19 cellular contexts compared by ENCODE assay signal in genomic region chr22:43166132-43166930, GRCh38. TPM values are rescaled to one million over a fixed set of nuclear protein-coding genes. Genes with fewer than 3 reads are reported as not detected.
A peak's percentile ranks its signal among the peaks of the same experiment; 100 is the strongest.
DNase-seq lines count a peak whose midpoint lies in the region; ATAC-seq, FAIRE-seq and TF ChIP-seq lines count a peak whose summit lies in the region.
"Had no signal": no experiment of that assay in that cellular context is flagged by ENCODE, and none has a peak within 500 bp of the region (broad histone marks: within the 10 kb centered on the region; RNA-seq: fewer than 3 reads in every experiment).

No MANE protein-coding gene starts in this region.

- no peak for FAIRE-seq in HepG2 (lab: Jason Lieb, UNC)
- FAIRE-seq: A549, H1, HTR-8/SVneo had no signal

- H3K27me3 ChIP-seq in HepG2 (ENCODE audit: control insufficient read depth in 1 of 2, insufficient read depth in 2 of 2, low read length in 2 of 2): peaks cover 3 to 13% of the 10 kb centered on the region in 2 experiments; a peak in 4 of 5 replicates
- H3K27me3 ChIP-seq in right lobe of liver: no peaks in the 10 kb centered on the region
- H3K27me3 ChIP-seq in HCT116 (ENCODE audit: insufficient read depth, low read length): no peaks in the 10 kb centered on the region
- no peaks in the 10 kb centered on the region for H3K27me3 ChIP-seq in WERI-Rb-1 (ENCODE audit: insufficient read depth, low read depth, severe bottlenecking)
- no peaks in the 10 kb centered on the region for H3K27me3 ChIP-seq in trophoblast cell (ENCODE audit: insufficient read depth, low read length)
- H3K27me3 ChIP-seq: BE2C had no signal

- no peak for ATAC-seq in HepG2
- ATAC-seq in right lobe of liver: no peak
- peak; percentile 24 for ATAC-seq in HCT116
- no peak for ATAC-seq in HG03457 (IDR thresholded peaks at IDR 0.05; ENCODE audit: unreplicated experiment)
- ATAC-seq: A549; CD8-positive, alpha-beta T cell had no signal

- H3K14ac ChIP-seq in trophoblast cell (ENCODE audit: low read length): no peak overlapping the region

- TF ChIP-seq RAD21 in HepG2 (CRISPR knock-in tag; IDR thresholded peaks at IDR 0.05) (no peak), HCT116 (IDR thresholded peaks at IDR 0.05; ENCODE audit: low read depth) (no peak)

- no peak overlapping the region for H3K9ac ChIP-seq in HepG2 (ENCODE audit: insufficient read depth, low read depth, low read length)
- no peak overlapping the region for H3K9ac ChIP-seq in HCT116 (ENCODE audit: low read length)
- H3K9ac ChIP-seq in trophoblast cell (ENCODE audit: low read length): no peak overlapping the region

- RAD21 ChIA-PET in HCT116 (lab: Charles Lee; ENCODE audit: low non-redundant PET in 1 of 2, low total read pairs in 2 of 2, uncharacterized antibody in 2 of 2, unreplicated experiment in 2 of 2): interaction anchor here in 1 of 2 experiments (0.7 to 1.0 kb wide), 2 partner anchors 13 to 49 kb away, joined by 3 to 5 read pairs; no protein-coding TSS in a partner anchor

- H2BK12ac ChIP-seq in trophoblast cell (ENCODE audit: low read length): no peak overlapping the region

- no peak overlapping the region for H4K8ac ChIP-seq in trophoblast cell (ENCODE audit: low read depth, low read length)

- H4K20me1 ChIP-seq in HepG2 (ENCODE audit: insufficient read depth, low read length) (no peaks in the 10 kb centered on the region), HCT116 (ENCODE audit: insufficient read depth) (no peaks in the 10 kb centered on the region)

- H3K23ac ChIP-seq in trophoblast cell (ENCODE audit: low read length): no peak overlapping the region

- H4K91ac ChIP-seq in trophoblast cell (ENCODE audit: low read depth, low read length): no peak overlapping the region

- TSS peak; percentile 18 for BruUV-seq in HepG2 (replicated peaks; lab: Mats Ljungman, UMichigan)
- no TSS peak for BruUV-seq in HCT116 (replicated peaks; lab: Mats Ljungman, UMichigan)

- H3K4me2 ChIP-seq in HepG2 (ENCODE audit: low read depth, low read length): no peak overlapping the region
- no peak overlapping the region for H3K4me2 ChIP-seq in HCT116 (ENCODE audit: low read length)
- no peak overlapping the region for H3K4me2 ChIP-seq in trophoblast cell (ENCODE audit: low read length)
- H3K4me2 ChIP-seq: A549 had no signal

- no peak overlapping the region for H2BK5ac ChIP-seq in trophoblast cell (ENCODE audit: low read depth, low read length, poor library complexity)

- H3K4me3 ChIP-seq in HepG2 (replicated peaks in 1 of 3; ENCODE audit: insufficient read depth in 1 of 3, low read depth in 2 of 3, low read length in 3 of 3) (no peak overlapping the region), right lobe of liver (no peak overlapping the region), HCT116 (replicated peaks in 1 of 2; ENCODE audit: low read depth in 1 of 2, low read length in 2 of 2) (no peak overlapping the region), WERI-Rb-1 (ENCODE audit: low read depth, low read length) (no peak overlapping the region), trophoblast cell (ENCODE audit: low read depth, low read length) (peak overlapping the region; percentile 31)
- H3K4me3 ChIP-seq: A549, HAP-1 had no signal

- H3K79me2 ChIP-seq in HepG2 (ENCODE audit: insufficient read depth, low read length) (no peaks in the 10 kb centered on the region), HCT116 (ENCODE audit: insufficient read depth, low read length) (no peaks in the 10 kb centered on the region), trophoblast cell (ENCODE audit: control insufficient read depth, insufficient read depth, low read length, poor library complexity) (no peaks in the 10 kb centered on the region)

- H3K27ac ChIP-seq in HepG2 (ENCODE audit: extremely low read length, insufficient read depth, low read length): no peak overlapping the region
- no peak overlapping the region for H3K27ac ChIP-seq in right lobe of liver
- H3K27ac ChIP-seq in HCT116 (ENCODE audit: low read depth, low read length): no peak overlapping the region
- H3K27ac ChIP-seq in WERI-Rb-1: no peak overlapping the region
- H3K27ac ChIP-seq in trophoblast cell (ENCODE audit: low read depth, low read length): no peak overlapping the region
- H3K27ac ChIP-seq: A549, C4-2B had no signal

- peaks cover 4% of the 10 kb centered on the region for H3K79me1 ChIP-seq in trophoblast cell (ENCODE audit: low read length)

- H3K36me3 ChIP-seq in HepG2 (replicated peaks in 1 of 2; ENCODE audit: control insufficient read depth in 1 of 2, insufficient read depth in 2 of 2, low read length in 2 of 2) (peaks cover 6 to 12% of the 10 kb centered on the region in 2 experiments; a peak in 3 of 5 replicates), right lobe of liver (peaks cover 0 to 16% (median 0%) of the 10 kb centered on the region in 4 donors), HCT116 (ENCODE audit: control insufficient read depth in 1 of 2, insufficient read depth in 2 of 2, low read length in 2 of 2) (peaks cover 3 to 10% of the 10 kb centered on the region in 2 experiments; a peak in 3 of 4 replicates), WERI-Rb-1 (peaks cover 28% of the 10 kb centered on the region), trophoblast cell (ENCODE audit: control insufficient read depth in 1 of 2, insufficient read depth in 2 of 2, low read length in 2 of 2) (peaks cover 15 to 27% of the 10 kb centered on the region in 2 experiments)

- H2AFZ ChIP-seq in HepG2 (ENCODE audit: low read length): no peak overlapping the region
- no peak overlapping the region for H2AFZ ChIP-seq in HCT116 (ENCODE audit: low read depth, low read length, poor library complexity, severe bottlenecking)
- no peak overlapping the region for H2AFZ ChIP-seq in trophoblast cell (ENCODE audit: insufficient read depth, low read length, poor library complexity)

- 75% methylated on average over 16 of the region's 23 CpGs for WGBS in HepG2 (ENCODE audit: low lambda C conversion rate)
- 81% methylated on average over 7 of the region's 23 CpGs for WGBS in right lobe of liver (ENCODE audit: insufficient coverage, low coverage, low lambda C conversion rate, missing lambda C conversion rate)
- no CpG with 5 or more reads among the region's 23 CpGs for WGBS in trophoblast cell (ENCODE audit: extremely low coverage, insufficient coverage, insufficient read length)

- no peak overlapping the region for H2AK5ac ChIP-seq in trophoblast cell (ENCODE audit: low read length)

- no peaks in the 10 kb centered on the region for H3K9me2 ChIP-seq in HCT116 (ENCODE audit: insufficient read depth)

- H3K9me3 ChIP-seq in HepG2 (ENCODE audit: low read length) (no peaks in the 10 kb centered on the region), right lobe of liver (no peaks in the 10 kb centered on the region), HCT116 (ENCODE audit: control insufficient read depth in 1 of 2, insufficient read depth in 1 of 2, low read depth in 1 of 2, low read length in 2 of 2) (no peaks in the 10 kb centered on the region), WERI-Rb-1 (ENCODE audit: severe bottlenecking) (no peaks in the 10 kb centered on the region), trophoblast cell (ENCODE audit: insufficient read depth, low read depth, low read length) (peaks cover 1% of the 10 kb centered on the region)
- H3K9me3 ChIP-seq: A549, BE2C, HAP-1 had no signal

- H3K18ac ChIP-seq in trophoblast cell (ENCODE audit: low read length): no peak overlapping the region

- intact Hi-C loops in HepG2 (cut with micrococcal nuclease; ENCODE audit: unreplicated experiment) (no loop called here), right lobe of liver (cut with DNase I) (no loop called here), HCT116 (cut with micrococcal nuclease) (no loop called here)

- in situ Hi-C loops in HepG2 (cut with HindIII; ENCODE audit: extremely low pct_ligation_motif_present, low pct_unique_long_range_greater_than_20kb): no loop called here

- no peak for TF ChIP-seq POLR2A in HepG2 (IDR thresholded peaks at IDR 0.05; ENCODE audit: insufficient read depth in 1 of 2, low read depth in 2 of 2, low read length in 2 of 2)
- TF ChIP-seq POLR2A in right lobe of liver (IDR thresholded peaks at IDR 0.05): no peak
- no peak for TF ChIP-seq POLR2A in HCT116 (IDR thresholded peaks at IDR 0.05; ENCODE audit: borderline replicate concordance, extremely low read depth, insufficient read depth, insufficient read length)

- CTCF ChIA-PET in HepG2 (lab: Yijun Ruan, JAX; ENCODE audit: low intra/inter-chr PET ratio, low total read pairs): no interaction called here
- CTCF ChIA-PET in HCT116 (lab: Charles Lee): no interaction called here

- H3K4ac ChIP-seq in trophoblast cell (ENCODE audit: low read depth, low read length): no peak overlapping the region

- DNase-seq in HepG2 (ENCODE audit: low spot score) (no peak), right lobe of liver (no peak), HCT116 (ENCODE audit: low read depth, low spot score) (no peak), WERI-Rb-1 (peak; percentile 32), trophoblast cell (no peak), NCI-H1436 treated with DMSO at 0.1 percent for 48 hours (lab: John Stamatoyannopoulos, UW) (no peak), ureter (ENCODE audit: low spot score) (no peak)
- DNase-seq: BE2C; CD8-positive, alpha-beta T cell; COR-L47; DND-41; HFFc6 had no signal

- TF ChIP-seq EP300 in HepG2 (IDR thresholded peaks at IDR 0.05; ENCODE audit: low read depth in 2 of 2, low read length in 2 of 2): no peak
- TF ChIP-seq EP300 in HepG2 (CRISPR knock-in tag; IDR thresholded peaks at IDR 0.05; ENCODE audit: borderline replicate concordance): no peak

- TF ChIP-seq CTCF in HepG2 (CRISPR knock-in tag; IDR thresholded peaks at IDR 0.05): 0 out of 2 replicates have a peak, but pooled peaks have one; percentile 7
- TF ChIP-seq CTCF in right lobe of liver (IDR thresholded peaks at IDR 0.05): no peak
- TF ChIP-seq CTCF in HCT116 (IDR thresholded peaks at IDR 0.05 in 2 of 3, conservative IDR thresholded peaks at IDR 0.05 in 1 of 3; ENCODE audit: borderline replicate concordance in 1 of 3, insufficient read depth in 1 of 3, low read depth in 2 of 3, low read length in 2 of 3): no peak
- TF ChIP-seq CTCF in WERI-Rb-1 (IDR thresholded peaks at IDR 0.05; ENCODE audit: low read depth, low read length): peak; percentile 36; the same call in 1 of the 2 replicates

- no peak overlapping the region for H2BK120ac ChIP-seq in trophoblast cell (ENCODE audit: insufficient read depth, low read length, poor library complexity)

- POLR2A ChIA-PET in HepG2 (lab: Yijun Ruan, JAX) (no interaction called here), HCT116 (lab: Charles Lee) (interaction anchor here (1.1 kb wide), 1 partner anchor 21 kb away, joined by 4 read pairs; the partner anchor contains the start of gene TTLL12)

- H3K4me1 ChIP-seq in HepG2 (ENCODE audit: insufficient read depth, low read length) (0 out of 2 replicates have a peak, but pooled peaks cover 8% of the 10 kb centered on the region), right lobe of liver (no peaks in the 10 kb centered on the region), HCT116 (ENCODE audit: control insufficient read depth in 1 of 2, insufficient read depth in 2 of 2, low read length in 2 of 2) (no peaks in the 10 kb centered on the region), trophoblast cell (ENCODE audit: control insufficient read depth in 1 of 2, insufficient read depth in 2 of 2, low read length in 2 of 2) (peaks cover 10 to 12% of the 10 kb centered on the region in 2 experiments)
- H3K4me1 ChIP-seq: A549, BE2C, HAP-1 had no signal

- no peak overlapping the region for H4K12ac ChIP-seq in trophoblast cell (ENCODE audit: low read depth, low read length)

RNA-seq across cellular contexts. Expression of gene TSPO, which starts 15.0 kb away (rescaled TPM):
- total RNA-seq in HepG2 (2016; rRNA removed; fragmentation: Illumina TruSeq; extraction: Trizol): 0.32 and 0.46 TPM in 2 replicates
- 0.44 TPM in 1 of 2 replicates, not detected in the other for total RNA-seq in HepG2 (2016; cell fraction: cytosol; rRNA removed; fragmentation: Illumina TruSeq; extraction: Trizol; ENCODE audit: low read depth)
- 0.54 and 0.67 TPM in 2 replicates for total RNA-seq in HepG2 (2016; cell fraction: insoluble cytoplasmic fraction; rRNA removed; fragmentation: Illumina TruSeq; extraction: Trizol)
- 0.37 and 0.52 TPM in 2 replicates for total RNA-seq in HepG2 (2016; cell fraction: membrane; rRNA removed; fragmentation: Illumina TruSeq; extraction: Trizol)
- not detected in 2 replicates for total RNA-seq in HepG2 (2016; cell fraction: nucleus; rRNA removed; fragmentation: Illumina TruSeq; extraction: Trizol)
- 1.4 and 2.2 TPM in 2 replicates for polyA plus RNA-seq in HepG2 (2011; rRNA removed)
- 1.2 and 2.8 TPM in 2 replicates for polyA plus RNA-seq in HepG2 (2011; cell fraction: cytosol; rRNA removed)
- polyA plus RNA-seq in HepG2 (2011; cell fraction: nucleus; rRNA removed): 1.6 and 2.3 TPM in 2 replicates
- 0.40 and 1.0 TPM in 2 replicates for polyA plus RNA-seq in HepG2 (2012)
- 0.12 and 0.24 TPM in 2 replicates for polyA plus RNA-seq in HepG2 (2016; cell fraction: cytosol; fragmentation: Illumina TruSeq; extraction: Trizol; ENCODE audit: low read depth)
- 0.40 TPM in 1 of 2 replicates, not detected in the other for polyA plus RNA-seq in HepG2 (2016; cell fraction: insoluble cytoplasmic fraction; fragmentation: Illumina TruSeq; extraction: Trizol; ENCODE audit: low read depth)
- polyA plus RNA-seq in HepG2 (2016; cell fraction: membrane; fragmentation: Illumina TruSeq; extraction: Trizol; ENCODE audit: low read depth): 0.30 TPM in 1 of 2 replicates, not detected in the other
- 0.59 TPM in 1 of 2 replicates, not detected in the other for polyA plus RNA-seq in HepG2 (2016; cell fraction: nucleus; fragmentation: Illumina TruSeq; extraction: Trizol; ENCODE audit: insufficient read depth, low read depth)
- polyA minus RNA-seq in HepG2 (2011; rRNA and poly(A)+ RNA removed; ENCODE audit: low replicate concordance): 1.5 and 40.6 TPM in 2 replicates
- 1.5 and 3.2 TPM in 2 replicates for polyA minus RNA-seq in HepG2 (2011; cell fraction: cytosol; rRNA and poly(A)+ RNA removed)
- polyA minus RNA-seq in HepG2 (2011; cell fraction: nucleus; rRNA and poly(A)+ RNA removed): not detected in 2 replicates
- total RNA-seq in right lobe of liver: 100 to 1,000 TPM in 2 of 6 experiments, 10 to 100 TPM in 4; 18.1 to 198 (median 31.9) TPM
- total RNA-seq in HCT116 (2021; ENCODE audit: unreplicated experiment): 192 TPM
- 201 and 205 TPM in 2 replicates for polyA plus RNA-seq in HCT116 (2012)
- 21.6 and 23.0 TPM in 2 replicates for polyA plus RNA-seq in trophoblast cell (2013)
- 130 TPM for total RNA-seq in ureter

RNA-seq across cellular contexts. Expression of gene TTLL12, which starts 20.6 kb away (rescaled TPM):
- 34.1 and 38.1 TPM in 2 replicates for total RNA-seq in HepG2 (2016; rRNA removed; fragmentation: Illumina TruSeq; extraction: Trizol)
- total RNA-seq in HepG2 (2016; cell fraction: cytosol; rRNA removed; fragmentation: Illumina TruSeq; extraction: Trizol; ENCODE audit: low read depth): 6.3 and 6.6 TPM in 2 replicates
- total RNA-seq in HepG2 (2016; cell fraction: insoluble cytoplasmic fraction; rRNA removed; fragmentation: Illumina TruSeq; extraction: Trizol): 28.8 and 39.8 TPM in 2 replicates
- total RNA-seq in HepG2 (2016; cell fraction: membrane; rRNA removed; fragmentation: Illumina TruSeq; extraction: Trizol): 16.2 and 19.8 TPM in 2 replicates
- 17.4 and 21.4 TPM in 2 replicates for total RNA-seq in HepG2 (2016; cell fraction: nucleus; rRNA removed; fragmentation: Illumina TruSeq; extraction: Trizol)
- 11.9 and 16.9 TPM in 2 replicates for polyA plus RNA-seq in HepG2 (2011; rRNA removed)
- 9.1 and 12.7 TPM in 2 replicates for polyA plus RNA-seq in HepG2 (2011; cell fraction: cytosol; rRNA removed)
- 19.9 and 21.7 TPM in 2 replicates for polyA plus RNA-seq in HepG2 (2011; cell fraction: nucleus; rRNA removed)
- polyA plus RNA-seq in HepG2 (2012): 16.6 and 24.0 TPM in 2 replicates
- 3.3 and 3.4 TPM in 2 replicates for polyA plus RNA-seq in HepG2 (2016; cell fraction: cytosol; fragmentation: Illumina TruSeq; extraction: Trizol; ENCODE audit: low read depth)
- 31.2 and 38.2 TPM in 2 replicates for polyA plus RNA-seq in HepG2 (2016; cell fraction: insoluble cytoplasmic fraction; fragmentation: Illumina TruSeq; extraction: Trizol; ENCODE audit: low read depth)
- polyA plus RNA-seq in HepG2 (2016; cell fraction: membrane; fragmentation: Illumina TruSeq; extraction: Trizol; ENCODE audit: low read depth): 9.6 and 9.7 TPM in 2 replicates
- polyA plus RNA-seq in HepG2 (2016; cell fraction: nucleus; fragmentation: Illumina TruSeq; extraction: Trizol; ENCODE audit: insufficient read depth, low read depth): 32.8 and 35.2 TPM in 2 replicates
- polyA minus RNA-seq in HepG2 (2011; rRNA and poly(A)+ RNA removed; ENCODE audit: low replicate concordance): 43.9 and 71.0 TPM in 2 replicates
- polyA minus RNA-seq in HepG2 (2011; cell fraction: cytosol; rRNA and poly(A)+ RNA removed): 11.3 and 11.7 TPM in 2 replicates
- polyA minus RNA-seq in HepG2 (2011; cell fraction: nucleus; rRNA and poly(A)+ RNA removed): 6.5 and 7.7 TPM in 2 replicates
- 10 to 100 TPM; 18.6 to 43.5 (median 24.4) TPM for total RNA-seq in right lobe of liver
- 100 TPM for total RNA-seq in HCT116 (2021; ENCODE audit: unreplicated experiment)
- polyA plus RNA-seq in HCT116 (2012): 69.1 and 73.8 TPM in 2 replicates
- polyA plus RNA-seq in trophoblast cell (2013): 20.0 and 21.1 TPM in 2 replicates
- total RNA-seq in ureter: 41.0 TPM

RNA-seq across cellular contexts. Expression of gene MCAT, which starts 23.1 kb away (rescaled TPM):
- total RNA-seq in HepG2 (2016; rRNA removed; fragmentation: Illumina TruSeq; extraction: Trizol): 16.7 and 19.3 TPM in 2 replicates
- 3.6 and 4.4 TPM in 2 replicates for total RNA-seq in HepG2 (2016; cell fraction: cytosol; rRNA removed; fragmentation: Illumina TruSeq; extraction: Trizol; ENCODE audit: low read depth)
- total RNA-seq in HepG2 (2016; cell fraction: insoluble cytoplasmic fraction; rRNA removed; fragmentation: Illumina TruSeq; extraction: Trizol): 16.4 and 19.9 TPM in 2 replicates
- 7.9 and 8.0 TPM in 2 replicates for total RNA-seq in HepG2 (2016; cell fraction: membrane; rRNA removed; fragmentation: Illumina TruSeq; extraction: Trizol)
- 8.9 and 13.0 TPM in 2 replicates for total RNA-seq in HepG2 (2016; cell fraction: nucleus; rRNA removed; fragmentation: Illumina TruSeq; extraction: Trizol)
- 9.3 and 10.4 TPM in 2 replicates for polyA plus RNA-seq in HepG2 (2011; rRNA removed)
- polyA plus RNA-seq in HepG2 (2011; cell fraction: cytosol; rRNA removed): 10.7 and 14.6 TPM in 2 replicates
- polyA plus RNA-seq in HepG2 (2011; cell fraction: nucleus; rRNA removed): 7.9 and 9.4 TPM in 2 replicates
- 7.5 and 8.7 TPM in 2 replicates for polyA plus RNA-seq in HepG2 (2012)
- 4.7 and 4.9 TPM in 2 replicates for polyA plus RNA-seq in HepG2 (2016; cell fraction: cytosol; fragmentation: Illumina TruSeq; extraction: Trizol; ENCODE audit: low read depth)
- polyA plus RNA-seq in HepG2 (2016; cell fraction: insoluble cytoplasmic fraction; fragmentation: Illumina TruSeq; extraction: Trizol; ENCODE audit: low read depth): 22.9 and 23.3 TPM in 2 replicates
- 7.9 and 8.8 TPM in 2 replicates for polyA plus RNA-seq in HepG2 (2016; cell fraction: membrane; fragmentation: Illumina TruSeq; extraction: Trizol; ENCODE audit: low read depth)
- polyA plus RNA-seq in HepG2 (2016; cell fraction: nucleus; fragmentation: Illumina TruSeq; extraction: Trizol; ENCODE audit: insufficient read depth, low read depth): 12.4 and 12.5 TPM in 2 replicates
- 19.9 and 20.2 TPM in 2 replicates for polyA minus RNA-seq in HepG2 (2011; rRNA and poly(A)+ RNA removed; ENCODE audit: low replicate concordance)
- 5.2 and 6.1 TPM in 2 replicates for polyA minus RNA-seq in HepG2 (2011; cell fraction: cytosol; rRNA and poly(A)+ RNA removed)
- polyA minus RNA-seq in HepG2 (2011; cell fraction: nucleus; rRNA and poly(A)+ RNA removed): 8.6 and 9.2 TPM in 2 replicates
- total RNA-seq in right lobe of liver: 10 to 100 TPM in 4 of 6 experiments, 1 to 10 TPM in 2; 8.8 to 22.3 (median 11.4) TPM
- 34.8 TPM for total RNA-seq in HCT116 (2021; ENCODE audit: unreplicated experiment)
- 19.0 and 20.8 TPM in 2 replicates for polyA plus RNA-seq in HCT116 (2012)
- 10.1 and 11.0 TPM in 2 replicates for polyA plus RNA-seq in trophoblast cell (2013)
- 19.5 TPM for total RNA-seq in ureter

RNA-seq across cellular contexts. Expression of gene BIK, which starts 55.8 kb away (rescaled TPM):
- total RNA-seq in HepG2 (2016; rRNA removed; fragmentation: Illumina TruSeq; extraction: Trizol) (0.66 and 0.80 TPM in 2 replicates), right lobe of liver (under 1 TPM in 5 of 6 experiments, not detected in 1; 0.22 to 0.42 (median 0.31) TPM), HCT116 (2021; ENCODE audit: unreplicated experiment) (31.0 TPM), ureter (2.5 TPM)
- total RNA-seq in HepG2 (2016; cell fraction: cytosol; rRNA removed; fragmentation: Illumina TruSeq; extraction: Trizol; ENCODE audit: low read depth): 0.30 and 0.71 TPM in 2 replicates
- total RNA-seq in HepG2 (2016; cell fraction: insoluble cytoplasmic fraction; rRNA removed; fragmentation: Illumina TruSeq; extraction: Trizol): 0.88 and 1.2 TPM in 2 replicates
- 0.31 and 0.72 TPM in 2 replicates for total RNA-seq in HepG2 (2016; cell fraction: membrane; rRNA removed; fragmentation: Illumina TruSeq; extraction: Trizol)
- 0.71 TPM in 1 of 2 replicates, not detected in the other for total RNA-seq in HepG2 (2016; cell fraction: nucleus; rRNA removed; fragmentation: Illumina TruSeq; extraction: Trizol)
- 0.27 and 0.54 TPM in 2 replicates for polyA plus RNA-seq in HepG2 (2011; rRNA removed)
- 0.69 and 0.76 TPM in 2 replicates for polyA plus RNA-seq in HepG2 (2011; cell fraction: cytosol; rRNA removed)
- polyA plus RNA-seq in HepG2 (2011; cell fraction: nucleus; rRNA removed): 0.90 and 1.2 TPM in 2 replicates
- polyA plus RNA-seq in HepG2 (2012): 0.17 and 0.71 TPM in 2 replicates
- polyA plus RNA-seq in HepG2 (2016; cell fraction: cytosol; fragmentation: Illumina TruSeq; extraction: Trizol; ENCODE audit: low read depth): 0.15 and 0.28 TPM in 2 replicates
- 0.54 and 0.69 TPM in 2 replicates for polyA plus RNA-seq in HepG2 (2016; cell fraction: insoluble cytoplasmic fraction; fragmentation: Illumina TruSeq; extraction: Trizol; ENCODE audit: low read depth)
- polyA plus RNA-seq in HepG2 (2016; cell fraction: membrane; fragmentation: Illumina TruSeq; extraction: Trizol; ENCODE audit: low read depth): 0.19 TPM in 1 of 2 replicates, not detected in the other
- polyA plus RNA-seq in HepG2 (2016; cell fraction: nucleus; fragmentation: Illumina TruSeq; extraction: Trizol; ENCODE audit: insufficient read depth, low read depth): 0.53 and 1.3 TPM in 2 replicates
- 0.58 and 0.82 TPM in 2 replicates for polyA minus RNA-seq in HepG2 (2011; rRNA and poly(A)+ RNA removed; ENCODE audit: low replicate concordance)
- polyA minus RNA-seq in HepG2 (2011; cell fraction: cytosol; rRNA and poly(A)+ RNA removed): not detected in 2 replicates
- polyA minus RNA-seq in HepG2 (2011; cell fraction: nucleus; rRNA and poly(A)+ RNA removed): 0.62 TPM in 1 of 2 replicates, not detected in the other
- polyA plus RNA-seq in HCT116 (2012): 30.0 and 30.2 TPM in 2 replicates
- 2.7 and 3.0 TPM in 2 replicates for polyA plus RNA-seq in trophoblast cell (2013)
- polyA plus RNA-seq: AG04450 had no signal

Comparison
In these comparisons a context has a peak if more than half of its experiments do, and no peak if none do; other contexts are left out.
1. CTCF ChIP-seq: peak in HepG2 (single experiment) and WERI-Rb-1 (single experiment); none in right lobe of liver (0 of 4) and HCT116 (0 of 3).
2. RNA of gene TSPO, which starts 15.0 kb away (total RNA-seq): 192 TPM in HCT116 (single experiment), 130 TPM in ureter (single experiment) and 18.1 to 198 TPM in right lobe of liver; 0.32 to 0.67 TPM in HepG2; every median in the first group is over 10 times any median in the second.
3. Of the 20 proteins assayed by ChIP-seq in both HepG2 and HCT116: peak only in HepG2: CTCF; only in HCT116: none; in both: none; in neither: 19.